ENCODE assay signal across 5 cellular contexts in the genomic region with DNA sequence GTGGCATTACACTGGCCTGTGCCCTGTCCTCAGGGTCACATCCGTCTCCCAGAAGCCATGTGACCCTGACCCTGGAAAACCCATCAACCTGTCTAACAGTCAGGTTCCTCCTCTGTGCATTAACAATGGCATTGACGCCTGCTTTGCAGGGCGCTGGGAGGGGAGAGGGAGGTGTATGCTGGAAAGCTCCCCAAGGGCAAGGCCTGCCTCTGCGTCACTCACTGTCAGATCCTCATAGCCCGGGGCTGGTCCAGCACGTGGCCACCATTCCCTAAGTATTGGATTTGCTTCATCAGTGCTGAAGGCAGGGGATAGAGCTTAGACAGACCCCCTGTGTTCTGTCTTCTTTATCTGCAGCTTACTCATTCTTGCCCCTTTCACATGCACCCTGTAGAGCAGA. TPM values are rescaled to one million over a fixed set of nuclear protein-coding genes. Genes with fewer than 3 reads are reported as not detected.
A peak's percentile ranks its signal among the peaks of the same experiment; 100 is the strongest.
DNase-seq lines count a peak whose midpoint lies in the region; ATAC-seq and TF ChIP-seq lines count a peak whose summit lies in the region.
"Not testable (repeated sequence)": the region's sequence is repeated elsewhere in the genome, so short reads cannot be mapped to it uniquely, and the experiment has no call there.

No MANE protein-coding gene starts in this region.

- not testable (repeated sequence) for H3K4me2 ChIP-seq in osteoblast (ENCODE audit: insufficient read depth, low read length)

- H3K27me3 Mint-ChIP-seq in WTC11 (ENCODE audit: low read depth); glutamatergic neuron (ENCODE audit: unreplicated experiment): not testable (repeated sequence)
- H3K27me3 Mint-ChIP-seq in chondrocyte (ENCODE audit: low read depth): peaks cover 23% of the 10 kb centered on the region
- H3K27me3 Mint-ChIP-seq in stimulated activated memory B cell treated with anti-CD40 and anti-IgM and Interleukin-4, amounts not matched to agents 10 μg/mL and 1 μg/mL and 100 μg/mL, for 72 hours: peaks cover 21% of the 10 kb centered on the region

- ATAC-seq in WTC11: not testable (repeated sequence)
- ATAC-seq in stimulated activated memory B cell treated with anti-CD40 and anti-IgM and Interleukin-4, amounts not matched to agents 10 μg/mL and 1 μg/mL and 100 μg/mL, for 72 hours: peak; percentile 10

- H3K36me3 ChIP-seq in osteoblast (ENCODE audit: insufficient read depth, low read length): not testable (repeated sequence)

- H4K20me1 ChIP-seq in osteoblast (ENCODE audit: insufficient read depth, low read length): not testable (repeated sequence)

- not testable (repeated sequence) for H3K4me1 Mint-ChIP-seq in WTC11; chondrocyte (ENCODE audit: low read depth); glutamatergic neuron (ENCODE audit: low read depth, unreplicated experiment); stimulated activated memory B cell treated with anti-CD40 and anti-IgM and Interleukin-4, amounts not matched to agents 10 μg/mL and 1 μg/mL and 100 μg/mL, for 72 hours

- CTCF ChIA-PET in WTC11 (lab: Charles Lee): interaction anchor here (1.0 to 1.9 kb wide), 3 partner anchors 12 to 90 kb away, joined by 3 to 7 read pairs (median 5); no protein-coding TSS in a partner anchor

- not testable (repeated sequence) for TF ChIP-seq CTCF in WTC11 (IDR thresholded peaks at IDR 0.05); chondrocyte (IDR thresholded peaks at IDR 0.05); glutamatergic neuron (IDR thresholded peaks at IDR 0.05; ENCODE audit: partially characterized antibody, unreplicated experiment); osteoblast (IDR thresholded peaks at IDR 0.05; ENCODE audit: extremely low read depth, low read depth, low read length)

- not testable (repeated sequence) for DNase-seq in WTC11 (ENCODE audit: low spot score)
- DNase-seq in chondrocyte (ENCODE audit: low spot score) (peak; percentile 60), glutamatergic neuron (peak; percentile 6), osteoblast (ENCODE audit: insufficient read length, low spot score, missing footprints) (peak; percentile 19)

- POLR2A ChIA-PET in WTC11 (lab: Charles Lee): not testable (repeated sequence)

- H2AFZ ChIP-seq in osteoblast (ENCODE audit: low read length): not testable (repeated sequence)

- not testable (repeated sequence) for H3K4me3 ChIP-seq in osteoblast (ENCODE audit: insufficient read depth, low read length)

- H3K9me3 ChIP-seq in osteoblast (ENCODE audit: low read depth, low read length): not testable (repeated sequence)

- not testable (repeated sequence) for H3K4me3 Mint-ChIP-seq in WTC11; chondrocyte (ENCODE audit: unreplicated experiment); glutamatergic neuron (ENCODE audit: unreplicated experiment); stimulated activated memory B cell treated with anti-CD40 and anti-IgM and Interleukin-4, amounts not matched to agents 10 μg/mL and 1 μg/mL and 100 μg/mL, for 72 hours

- not testable (repeated sequence) for H3K27ac ChIP-seq in osteoblast (ENCODE audit: low read depth, low read length)

- H3K27me3 ChIP-seq in osteoblast (ENCODE audit: insufficient read depth, low read length): not testable (repeated sequence)

- H3K4me1 ChIP-seq in osteoblast (ENCODE audit: insufficient read depth, low read length): not testable (repeated sequence)

- not testable (repeated sequence) for H3K9me3 Mint-ChIP-seq in WTC11; chondrocyte (ENCODE audit: low read depth); glutamatergic neuron (ENCODE audit: unreplicated experiment); stimulated activated memory B cell treated with anti-CD40 and anti-IgM and Interleukin-4, amounts not matched to agents 10 μg/mL and 1 μg/mL and 100 μg/mL, for 72 hours

- not testable (repeated sequence) for H3K79me2 ChIP-seq in osteoblast (ENCODE audit: insufficient read depth, low read length)

- H3K27ac Mint-ChIP-seq in WTC11; chondrocyte (ENCODE audit: unreplicated experiment); glutamatergic neuron (ENCODE audit: unreplicated experiment); stimulated activated memory B cell treated with anti-CD40 and anti-IgM and Interleukin-4, amounts not matched to agents 10 μg/mL and 1 μg/mL and 100 μg/mL, for 72 hours: not testable (repeated sequence)

- H3K36me3 Mint-ChIP-seq in WTC11; chondrocyte (ENCODE audit: low read depth); glutamatergic neuron (ENCODE audit: unreplicated experiment); stimulated activated memory B cell treated with anti-CD40 and anti-IgM and Interleukin-4, amounts not matched to agents 10 μg/mL and 1 μg/mL and 100 μg/mL, for 72 hours: not testable (repeated sequence)

TF ChIP-seq in WTC11, 78 proteins besides CTCF, POLR2A, EP300 and RAD21:
- TF ChIP-seq, protein P1, sequence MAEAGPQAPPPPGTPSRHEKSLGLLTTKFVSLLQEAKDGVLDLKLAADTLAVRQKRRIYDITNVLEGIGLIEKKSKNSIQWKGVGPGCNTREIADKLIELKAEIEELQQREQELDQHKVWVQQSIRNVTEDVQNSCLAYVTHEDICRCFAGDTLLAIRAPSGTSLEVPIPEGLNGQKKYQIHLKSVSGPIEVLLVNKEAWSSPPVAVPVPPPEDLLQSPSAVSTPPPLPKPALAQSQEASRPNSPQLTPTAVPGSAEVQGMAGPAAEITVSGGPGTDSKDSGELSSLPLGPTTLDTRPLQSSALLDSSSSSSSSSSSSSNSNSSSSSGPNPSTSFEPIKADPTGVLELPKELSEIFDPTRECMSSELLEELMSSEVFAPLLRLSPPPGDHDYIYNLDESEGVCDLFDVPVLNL (CRISPR knock-in tag; IDR thresholded peaks at IDR 0.05; ENCODE audit: borderline replicate concordance, low read depth): 0 out of 2 replicates have a peak, but pooled peaks have one; percentile 24
TF ChIP-seq in WTC11: peak in this region for 1; not testable (repeated sequence) for 77.

RNA-seq across cellular contexts. Expression of a gene that starts 35.3 kb away (rescaled TPM):
- total RNA-seq in WTC11 (2021) (3.3 to 5.7 TPM (median 3.7 TPM) in 3 replicates), chondrocyte (2.1 to 4.3 TPM (median 2.9 TPM) in 3 replicates), glutamatergic neuron (ENCODE audit: unreplicated experiment) (6.5 TPM), osteoblast (1.4 and 4.7 TPM in 2 replicates)
